18 cellular contexts compared by ENCODE assay signal in the genomic region with DNA sequence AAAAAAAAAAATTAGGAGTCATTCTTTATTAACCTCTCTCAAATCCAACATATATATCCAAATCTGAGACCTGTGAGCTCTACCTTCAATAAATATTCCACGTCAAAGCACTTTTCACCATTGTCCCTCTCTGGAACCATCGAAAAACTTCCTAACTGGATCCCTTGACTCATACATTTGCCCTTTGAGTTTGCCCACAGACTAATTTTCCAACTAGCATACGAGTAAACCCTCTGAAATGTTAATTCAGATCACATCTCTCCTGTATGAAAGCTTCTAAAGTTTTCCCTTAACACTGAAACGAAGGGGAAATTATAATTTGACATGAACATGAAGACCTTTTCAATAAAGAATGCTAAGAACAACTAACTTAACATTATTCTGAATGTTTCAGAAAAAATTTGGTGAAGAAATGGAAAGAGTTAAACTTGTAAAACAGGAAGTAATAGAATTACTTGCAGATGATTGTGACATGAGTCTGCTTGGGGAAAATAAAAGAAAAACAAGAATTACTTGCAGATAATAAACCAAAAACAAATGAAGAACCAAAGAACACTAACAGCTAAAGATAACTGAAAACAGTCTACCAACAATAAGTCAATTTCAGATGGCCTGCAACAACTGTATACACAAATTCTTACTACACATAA.
DNase-seq lines count a peak whose midpoint lies in the region; ATAC-seq and TF ChIP-seq lines count a peak whose summit lies in the region.
"Had no signal": no experiment of that assay in that cellular context is flagged by ENCODE, and none has a peak within 500 bp of the region (broad histone marks: within the 10 kb centered on the region; RNA-seq: fewer than 3 reads in every experiment).

No MANE protein-coding gene starts in this region.

- TF ChIP-seq CTCF in foreskin keratinocyte (conservative IDR thresholded peaks at IDR 0.05) (no peak), lower leg skin (IDR thresholded peaks at IDR 0.05) (no peak)

- DNase-seq in EH (ENCODE audit: low read depth) (peak; percentile 54), M059J (ENCODE audit: low read depth) (peak; percentile 30), amniotic epithelial cell (ENCODE audit: low read depth) (peak; percentile 17), glomerular endothelial cell (ENCODE audit: extremely low read depth, low read depth, low spot score) (peak; percentile 4), GM19238 (ENCODE audit: insufficient read length, low spot score) (no peak), foreskin keratinocyte (no peak), lower leg skin (ENCODE audit: low spot score in 2 of 2) (no peak)
- DNase-seq: aorta, cortex of kidney, NCI-H1048, NCI-H2107, NCI-H69, spleen had no signal

- no peaks in the 10 kb centered on the region for H3K4me1 ChIP-seq in foreskin keratinocyte
- H3K4me1 ChIP-seq: spleen had no signal

- WGBS in lower leg skin, 2 donors = 85 to 92% methylated on average over 4 of the region's 4 CpGs

- ATAC-seq in foreskin keratinocyte (no peak), HG02763 (IDR thresholded peaks at IDR 0.05; ENCODE audit: unreplicated experiment) (no peak)
- ATAC-seq: HepG2, left lobe of liver, Panc1 had no signal

- intact Hi-C loops in lower leg skin (cut with DNase I; ENCODE audit: low total_unique reads) = no loop called here

- no peak for TF ChIP-seq POLR2A in lower leg skin (IDR thresholded peaks at IDR 0.05)

- no peaks in the 10 kb centered on the region for H3K27me3 ChIP-seq in foreskin keratinocyte
- H3K27me3 ChIP-seq: BLaER1 treated with 17β-estradiol and CSF1 and Interleukin-3, amounts not matched to agents 10 nM and 100 nM; spleen had no signal

- H3K4me3 ChIP-seq in lower leg skin (ENCODE audit: low read depth, poor library complexity, severe bottlenecking) = no peak overlapping the region
- H3K4me3 ChIP-seq: BLaER1 treated with 17β-estradiol and CSF1 and Interleukin-3, amounts not matched to agents 10 nM and 100 nM; spleen had no signal

- H3K27ac ChIP-seq in foreskin keratinocyte = no peak overlapping the region
- H3K27ac ChIP-seq: BLaER1 treated with 17β-estradiol and CSF1 and Interleukin-3, amounts not matched to agents 10 nM and 100 nM; spleen had no signal

Comparison
In these comparisons a context has a peak if more than half of its experiments do, and no peak if none do; other contexts are left out.
1. DNase-seq: peak in EH (single experiment), M059J (single experiment), amniotic epithelial cell (single experiment) and glomerular endothelial cell (single experiment); none in GM19238 (single experiment), foreskin keratinocyte (0 of 2) and lower leg skin (0 of 2).